Comparison of ENCODE assay signal across 8 cellular contexts in genomic region chr20:5065489-5066383, GRCh38. TPM values are rescaled to one million over a fixed set of nuclear protein-coding genes. Genes with fewer than 3 reads are reported as not detected.
DNase-seq lines count a peak whose midpoint lies in the region; ATAC-seq, FAIRE-seq and TF ChIP-seq lines count a peak whose summit lies in the region.

No MANE protein-coding gene starts in this region.

- H3K4me3 Mint-ChIP-seq in naive thymus-derived CD8-positive, alpha-beta T cell, result no peak overlapping the region
- H3K4me3 Mint-ChIP-seq in type B pancreatic cell, result no peak overlapping the region

- no peaks in the 10 kb centered on the region for H3K36me3 ChIP-seq in bronchial epithelial cell (ENCODE audit: control insufficient read depth, insufficient read depth, low read length)

- ATAC-seq in GM18907 (IDR thresholded peaks at IDR 0.05; ENCODE audit: unreplicated experiment), result no peak
- ATAC-seq in naive thymus-derived CD8-positive, alpha-beta T cell, result no peak

- 77 to 82% methylated on average over 10 to 15 of the region's 15 CpGs for WGBS in lower leg skin, 2 donors

- intact Hi-C loops in lower leg skin (cut with DNase I; ENCODE audit: low total_unique reads), result no loop called here

- peaks cover 0 to 2% (median 0%) of the 10 kb centered on the region in 3 donors for H3K36me3 Mint-ChIP-seq in naive thymus-derived CD8-positive, alpha-beta T cell
- no peaks in the 10 kb centered on the region for H3K36me3 Mint-ChIP-seq in type B pancreatic cell

- TF ChIP-seq CTCF in AG09319 (IDR thresholded peaks at IDR 0.05; ENCODE audit: low read depth, low read length), result no peak
- TF ChIP-seq CTCF in bronchial epithelial cell (IDR thresholded peaks at IDR 0.05; ENCODE audit: insufficient read depth, low read length, severe bottlenecking), result no peak
- TF ChIP-seq CTCF in lower leg skin (IDR thresholded peaks at IDR 0.05), result no peak
- TF ChIP-seq CTCF in type B pancreatic cell (conservative IDR thresholded peaks at IDR 0.05), result no peak

- TF ChIP-seq POLR2A in lower leg skin (IDR thresholded peaks at IDR 0.05), result no peak

- FAIRE-seq in bronchial epithelial cell (lab: Jason Lieb, UNC), result peak; percentile 99

- H3K9me3 Mint-ChIP-seq in naive thymus-derived CD8-positive, alpha-beta T cell, result no peaks in the 10 kb centered on the region
- no peaks in the 10 kb centered on the region for H3K9me3 Mint-ChIP-seq in type B pancreatic cell

- no peaks in the 10 kb centered on the region for H3K27me3 ChIP-seq in bronchial epithelial cell (ENCODE audit: control insufficient read depth, insufficient read depth, low read length)

- DNase-seq in AG09319 (ENCODE audit: extremely low read depth, low read depth), result peak; percentile 92
- DNase-seq in LHCN-M2 (ENCODE audit: low read depth), result peak; percentile 99
- DNase-seq in bronchial epithelial cell (ENCODE audit: low read depth), result peak; percentile 98
- DNase-seq in lower leg skin (ENCODE audit: low spot score in 2 of 2), result peak; percentile 33 to 87
- no peak for DNase-seq in naive thymus-derived CD8-positive, alpha-beta T cell
- DNase-seq in NCI-H345 treated with DMSO at 0.1 percent for 48 hours (lab: John Stamatoyannopoulos, UW; ENCODE audit: unreplicated experiment), result no peak
- no peak for DNase-seq in type B pancreatic cell (ENCODE audit: extremely low spot score, unreplicated experiment)

- H3K4me3 ChIP-seq in bronchial epithelial cell (ENCODE audit: low read depth, low read length), result no peak overlapping the region
- H3K4me3 ChIP-seq in lower leg skin (ENCODE audit: low read depth, poor library complexity, severe bottlenecking), result no peak overlapping the region

- POLR2A ChIA-PET in naive thymus-derived CD8-positive, alpha-beta T cell (lab: Charles Lee), result no interaction called here

- H3K27me3 Mint-ChIP-seq in naive thymus-derived CD8-positive, alpha-beta T cell, result no peaks in the 10 kb centered on the region
- no peaks in the 10 kb centered on the region for H3K27me3 Mint-ChIP-seq in type B pancreatic cell

- H3K27ac Mint-ChIP-seq in naive thymus-derived CD8-positive, alpha-beta T cell, result peak overlapping the region in 2 of 10 donors; percentile 12 to 22
- no peak overlapping the region for H3K27ac Mint-ChIP-seq in type B pancreatic cell

- peaks cover 0 to 7% (median 3%) of the 10 kb centered on the region in 4 donors for H3K4me1 Mint-ChIP-seq in naive thymus-derived CD8-positive, alpha-beta T cell
- H3K4me1 Mint-ChIP-seq in type B pancreatic cell (ENCODE audit: unreplicated experiment), result no peaks in the 10 kb centered on the region

RNA-seq across cellular contexts. Expression of gene TMEM230, which starts 47.1 kb away (rescaled TPM):
- 111 and 137 TPM in 2 replicates for total RNA-seq in LHCN-M2 (2014; rRNA removed)
- 100 TPM for polyA plus RNA-seq in LHCN-M2 (2012)
- 45.5 and 51.6 TPM in 2 replicates for total RNA-seq in bronchial epithelial cell
- 10 to 100 TPM; 19.7 to 44.0 (median 35.9) TPM for total RNA-seq in lower leg skin
- total RNA-seq in naive thymus-derived CD8-positive, alpha-beta T cell, result 10 to 100 TPM; 67.2 to 69.6 TPM
- polyA plus RNA-seq in naive thymus-derived CD8-positive, alpha-beta T cell, result 100 to 1,000 TPM; 186 to 278 (median 253) TPM
- 87.0 and 87.5 TPM in 2 replicates for total RNA-seq in type B pancreatic cell (ENCODE audit: low replicate concordance)

RNA-seq across cellular contexts. Expression of gene PCNA, which starts 54.0 kb away (rescaled TPM):
- total RNA-seq in LHCN-M2 (2014; rRNA removed), result 395 and 397 TPM in 2 replicates
- 143 TPM for polyA plus RNA-seq in LHCN-M2 (2012)
- total RNA-seq in bronchial epithelial cell, result 43.7 and 60.8 TPM in 2 replicates
- 10 to 100 TPM; 39.4 to 47.0 (median 43.4) TPM for total RNA-seq in lower leg skin
- total RNA-seq in naive thymus-derived CD8-positive, alpha-beta T cell, result 10 to 100 TPM; 39.4 to 44.3 TPM
- polyA plus RNA-seq in naive thymus-derived CD8-positive, alpha-beta T cell, result 10 to 100 TPM; 41.8 to 57.1 (median 44.6) TPM
- 128 and 180 TPM in 2 replicates for total RNA-seq in type B pancreatic cell (ENCODE audit: low replicate concordance)

Comparison
In these comparisons a context has a peak if more than half of its experiments do, and no peak if none do; other contexts are left out.
1. DNase-seq: peak in AG09319 (single experiment), LHCN-M2 (single experiment), bronchial epithelial cell (single experiment) and lower leg skin (2 of 2); none in naive thymus-derived CD8-positive, alpha-beta T cell (0 of 10), NCI-H345 treated with DMSO at 0.1 percent for 48 hours (single experiment) and type B pancreatic cell (single experiment).